23 cellular contexts compared by ENCODE assay signal in genomic region chr12:57330989-57331388, GRCh38.
"Had no signal": no experiment of that assay in that cellular context is flagged by ENCODE, and none has a peak within 500 bp of the region (broad histone marks: within the 10 kb centered on the region; RNA-seq: fewer than 3 reads in every experiment).

No MANE protein-coding gene starts in this region.

- H3K27ac ChIP-seq: thyroid gland had no signal

- H3K27me3 Mint-ChIP-seq: activated CD4-positive, alpha-beta T cell treated with anti-CD3 and anti-CD28 coated beads for 36 hours; activated naive CD8-positive, alpha-beta T cell treated with anti-CD3 and anti-CD28 coated beads, Interleukin-2, amount 50 U/mL, for 24 hours; brain had no signal

- H3K4me1 ChIP-seq: thyroid gland had no signal

- H3K4me1 Mint-ChIP-seq: activated naive CD8-positive, alpha-beta T cell treated with anti-CD3 and anti-CD28 coated beads, Interleukin-2, amount 50 U/mL, for 24 hours; endodermal cell; nephron had no signal

- H3K9me3 ChIP-seq: thyroid gland had no signal

- ATAC-seq: activated CD4-positive, alpha-beta T cell treated with anti-CD3 and anti-CD28 coated beads for 36 hours; activated naive CD8-positive, alpha-beta T cell treated with anti-CD3 and anti-CD28 coated beads, Interleukin-2, amount 50 U/mL, for 24 hours; left lobe of liver had no signal

- H3K9me3 Mint-ChIP-seq: activated naive CD8-positive, alpha-beta T cell treated with anti-CD3 and anti-CD28 coated beads, Interleukin-2, amount 50 U/mL, for 24 hours; activated T-helper 2 cell treated with anti-CD3 and anti-CD28 coated beads, Interferon-gamma antibody, Interleukin-2, Interleukin-4, amounts not matched to agents 10 μg/mL and 5 μg/mL and 100 μg/mL, durations not matched to agents 14 hours and 24 hours and 36 hours had no signal

- H3K27me3 ChIP-seq: thyroid gland had no signal

- DNase-seq: activated CD4-positive, alpha-beta T cell treated with anti-CD3 and anti-CD28 coated beads for 36 hours; activated CD4-positive, alpha-beta T cell treated with anti-CD3 and anti-CD28 coated beads, Interleukin-2, amount 50 U/mL, for 48 hours; activated naive CD4-positive, alpha-beta T cell treated with Interleukin-2 at 50 U/mL for 16 hours; activated naive CD8-positive, alpha-beta T cell treated with anti-CD3 and anti-CD28 coated beads, Interleukin-2, amount 50 U/mL, for 24 hours; anterior cingulate cortex; caudate nucleus; endodermal cell; erythroblast; foreskin melanocyte; head of caudate nucleus; kidney; occipital lobe; posterior cingulate gyrus; retina; stimulated activated CD8-positive, alpha-beta memory T cell treated with anti-CD3 and anti-CD28 coated beads, Interleukin-4, amount 100 ng/mL, for 48 hours; stimulated activated naive CD4-positive, alpha-beta T cell treated with Interleukin-2 at 50 U/mL for 16 hours; T-helper 2 cell; thyroid gland had no signal

- H3K36me3 ChIP-seq: thyroid gland had no signal

- H3K27ac Mint-ChIP-seq: activated CD4-positive, alpha-beta T cell treated with anti-CD3 and anti-CD28 coated beads for 36 hours; activated naive CD8-positive, alpha-beta T cell treated with anti-CD3 and anti-CD28 coated beads, Interleukin-2, amount 50 U/mL, for 24 hours; activated T-helper 2 cell treated with anti-CD3 and anti-CD28 coated beads, Interferon-gamma antibody, Interleukin-2, Interleukin-4, amounts not matched to agents 10 μg/mL and 5 μg/mL and 100 μg/mL, durations not matched to agents 14 hours and 24 hours and 36 hours; brain; endodermal cell; nephron had no signal

- H3K4me3 ChIP-seq: lung, thyroid gland had no signal

- H3K4me3 Mint-ChIP-seq: activated CD4-positive, alpha-beta T cell treated with anti-CD3 and anti-CD28 coated beads for 36 hours; activated naive CD8-positive, alpha-beta T cell treated with anti-CD3 and anti-CD28 coated beads, Interleukin-2, amount 50 U/mL, for 24 hours; brain; endodermal cell; nephron had no signal
